Comparison of ENCODE assay signal across 1 cellular context in genomic region chr12:121202407-121203355, GRCh38.
TF ChIP-seq lines count a peak whose summit lies in the region.

No MANE protein-coding gene starts in this region.

TF ChIP-seq in K562, 482 proteins besides CTCF, POLR2A, EP300 and RAD21 (continued from another document):
- TF ChIP-seq ATF3 (IDR thresholded peaks at IDR 0.05) (peak; percentile 57), ATF3 (CRISPR knock-in tag; conservative IDR thresholded peaks at IDR 0.05) (no peak), ATF1 (CRISPR knock-in tag; IDR thresholded peaks at IDR 0.05) (no peak), ATF1 (tag; IDR thresholded peaks at IDR 0.05) (peak; percentile 81), POLR2G (IDR thresholded peaks at IDR 0.05; ENCODE audit: low read depth, low read length) (no peak), PRPF4 (IDR thresholded peaks at IDR 0.05; ENCODE audit: insufficient read depth, low read depth, low read length, poor library complexity, severe bottlenecking) (no peak), PTBP1 (IDR thresholded peaks at IDR 0.05; ENCODE audit: low read depth, low read length) (no peak), STAT5A (IDR thresholded peaks at IDR 0.05; ENCODE audit: borderline replicate concordance, low read length) (peak; percentile 34; the same call in 1 of the 2 replicates), ZNF699 (CRISPR knock-in tag; IDR thresholded peaks at IDR 0.05; ENCODE audit: insufficient replicate concordance) (no peak), NCOR1 (IDR thresholded peaks at IDR 0.05) (peak; percentile 75), SREBF2 (CRISPR knock-in tag; IDR thresholded peaks at IDR 0.05) (no peak), HOMEZ (CRISPR knock-in tag; IDR thresholded peaks at IDR 0.05) (no peak), ZKSCAN3 (CRISPR knock-in tag; IDR thresholded peaks at IDR 0.05) (no peak), GATAD2B (IDR thresholded peaks at IDR 0.05; ENCODE audit: borderline replicate concordance) (peak; percentile 63; the same call in 1 of the 2 replicates), XRCC3 (IDR thresholded peaks at IDR 0.05) (no peak), MCM2 (IDR thresholded peaks at IDR 0.05; ENCODE audit: low read depth) (no peak), FUS (optimal IDR thresholded peaks at IDR 0.05; ENCODE audit: low read depth, low read length) (no peak), ZNF184 (CRISPR knock-in tag; IDR thresholded peaks at IDR 0.05) (no peak), ZNF561 (CRISPR knock-in tag; conservative IDR thresholded peaks at IDR 0.05) (no peak), ZNF174 (CRISPR knock-in tag; IDR thresholded peaks at IDR 0.05) (no peak)
- TF ChIP-seq, protein P1, sequence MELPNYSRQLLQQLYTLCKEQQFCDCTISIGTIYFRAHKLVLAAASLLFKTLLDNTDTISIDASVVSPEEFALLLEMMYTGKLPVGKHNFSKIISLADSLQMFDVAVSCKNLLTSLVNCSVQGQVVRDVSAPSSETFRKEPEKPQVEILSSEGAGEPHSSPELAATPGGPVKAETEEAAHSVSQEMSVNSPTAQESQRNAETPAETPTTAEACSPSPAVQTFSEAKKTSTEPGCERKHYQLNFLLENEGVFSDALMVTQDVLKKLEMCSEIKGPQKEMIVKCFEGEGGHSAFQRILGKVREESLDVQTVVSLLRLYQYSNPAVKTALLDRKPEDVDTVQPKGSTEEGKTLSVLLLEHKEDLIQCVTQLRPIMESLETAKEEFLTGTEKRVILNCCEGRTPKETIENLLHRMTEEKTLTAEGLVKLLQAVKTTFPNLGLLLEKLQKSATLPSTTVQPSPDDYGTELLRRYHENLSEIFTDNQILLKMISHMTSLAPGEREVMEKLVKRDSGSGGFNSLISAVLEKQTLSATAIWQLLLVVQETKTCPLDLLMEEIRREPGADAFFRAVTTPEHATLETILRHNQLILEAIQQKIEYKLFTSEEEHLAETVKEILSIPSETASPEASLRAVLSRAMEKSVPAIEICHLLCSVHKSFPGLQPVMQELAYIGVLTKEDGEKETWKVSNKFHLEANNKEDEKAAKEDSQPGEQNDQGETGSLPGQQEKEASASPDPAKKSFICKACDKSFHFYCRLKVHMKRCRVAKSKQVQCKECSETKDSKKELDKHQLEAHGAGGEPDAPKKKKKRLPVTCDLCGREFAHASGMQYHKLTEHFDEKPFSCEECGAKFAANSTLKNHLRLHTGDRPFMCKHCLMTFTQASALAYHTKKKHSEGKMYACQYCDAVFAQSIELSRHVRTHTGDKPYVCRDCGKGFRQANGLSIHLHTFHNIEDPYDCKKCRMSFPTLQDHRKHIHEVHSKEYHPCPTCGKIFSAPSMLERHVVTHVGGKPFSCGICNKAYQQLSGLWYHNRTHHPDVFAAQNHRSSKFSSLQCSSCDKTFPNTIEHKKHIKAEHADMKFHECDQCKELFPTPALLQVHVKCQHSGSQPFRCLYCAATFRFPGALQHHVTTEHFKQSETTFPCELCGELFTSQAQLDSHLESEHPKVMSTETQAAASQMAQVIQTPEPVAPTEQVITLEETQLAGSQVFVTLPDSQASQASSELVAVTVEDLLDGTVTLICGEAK (IDR thresholded peaks at IDR 0.05) = no peak
- TF ChIP-seq, protein P1 (CRISPR knock-in tag; IDR thresholded peaks at IDR 0.05) = no peak
- TF ChIP-seq, protein P2, sequence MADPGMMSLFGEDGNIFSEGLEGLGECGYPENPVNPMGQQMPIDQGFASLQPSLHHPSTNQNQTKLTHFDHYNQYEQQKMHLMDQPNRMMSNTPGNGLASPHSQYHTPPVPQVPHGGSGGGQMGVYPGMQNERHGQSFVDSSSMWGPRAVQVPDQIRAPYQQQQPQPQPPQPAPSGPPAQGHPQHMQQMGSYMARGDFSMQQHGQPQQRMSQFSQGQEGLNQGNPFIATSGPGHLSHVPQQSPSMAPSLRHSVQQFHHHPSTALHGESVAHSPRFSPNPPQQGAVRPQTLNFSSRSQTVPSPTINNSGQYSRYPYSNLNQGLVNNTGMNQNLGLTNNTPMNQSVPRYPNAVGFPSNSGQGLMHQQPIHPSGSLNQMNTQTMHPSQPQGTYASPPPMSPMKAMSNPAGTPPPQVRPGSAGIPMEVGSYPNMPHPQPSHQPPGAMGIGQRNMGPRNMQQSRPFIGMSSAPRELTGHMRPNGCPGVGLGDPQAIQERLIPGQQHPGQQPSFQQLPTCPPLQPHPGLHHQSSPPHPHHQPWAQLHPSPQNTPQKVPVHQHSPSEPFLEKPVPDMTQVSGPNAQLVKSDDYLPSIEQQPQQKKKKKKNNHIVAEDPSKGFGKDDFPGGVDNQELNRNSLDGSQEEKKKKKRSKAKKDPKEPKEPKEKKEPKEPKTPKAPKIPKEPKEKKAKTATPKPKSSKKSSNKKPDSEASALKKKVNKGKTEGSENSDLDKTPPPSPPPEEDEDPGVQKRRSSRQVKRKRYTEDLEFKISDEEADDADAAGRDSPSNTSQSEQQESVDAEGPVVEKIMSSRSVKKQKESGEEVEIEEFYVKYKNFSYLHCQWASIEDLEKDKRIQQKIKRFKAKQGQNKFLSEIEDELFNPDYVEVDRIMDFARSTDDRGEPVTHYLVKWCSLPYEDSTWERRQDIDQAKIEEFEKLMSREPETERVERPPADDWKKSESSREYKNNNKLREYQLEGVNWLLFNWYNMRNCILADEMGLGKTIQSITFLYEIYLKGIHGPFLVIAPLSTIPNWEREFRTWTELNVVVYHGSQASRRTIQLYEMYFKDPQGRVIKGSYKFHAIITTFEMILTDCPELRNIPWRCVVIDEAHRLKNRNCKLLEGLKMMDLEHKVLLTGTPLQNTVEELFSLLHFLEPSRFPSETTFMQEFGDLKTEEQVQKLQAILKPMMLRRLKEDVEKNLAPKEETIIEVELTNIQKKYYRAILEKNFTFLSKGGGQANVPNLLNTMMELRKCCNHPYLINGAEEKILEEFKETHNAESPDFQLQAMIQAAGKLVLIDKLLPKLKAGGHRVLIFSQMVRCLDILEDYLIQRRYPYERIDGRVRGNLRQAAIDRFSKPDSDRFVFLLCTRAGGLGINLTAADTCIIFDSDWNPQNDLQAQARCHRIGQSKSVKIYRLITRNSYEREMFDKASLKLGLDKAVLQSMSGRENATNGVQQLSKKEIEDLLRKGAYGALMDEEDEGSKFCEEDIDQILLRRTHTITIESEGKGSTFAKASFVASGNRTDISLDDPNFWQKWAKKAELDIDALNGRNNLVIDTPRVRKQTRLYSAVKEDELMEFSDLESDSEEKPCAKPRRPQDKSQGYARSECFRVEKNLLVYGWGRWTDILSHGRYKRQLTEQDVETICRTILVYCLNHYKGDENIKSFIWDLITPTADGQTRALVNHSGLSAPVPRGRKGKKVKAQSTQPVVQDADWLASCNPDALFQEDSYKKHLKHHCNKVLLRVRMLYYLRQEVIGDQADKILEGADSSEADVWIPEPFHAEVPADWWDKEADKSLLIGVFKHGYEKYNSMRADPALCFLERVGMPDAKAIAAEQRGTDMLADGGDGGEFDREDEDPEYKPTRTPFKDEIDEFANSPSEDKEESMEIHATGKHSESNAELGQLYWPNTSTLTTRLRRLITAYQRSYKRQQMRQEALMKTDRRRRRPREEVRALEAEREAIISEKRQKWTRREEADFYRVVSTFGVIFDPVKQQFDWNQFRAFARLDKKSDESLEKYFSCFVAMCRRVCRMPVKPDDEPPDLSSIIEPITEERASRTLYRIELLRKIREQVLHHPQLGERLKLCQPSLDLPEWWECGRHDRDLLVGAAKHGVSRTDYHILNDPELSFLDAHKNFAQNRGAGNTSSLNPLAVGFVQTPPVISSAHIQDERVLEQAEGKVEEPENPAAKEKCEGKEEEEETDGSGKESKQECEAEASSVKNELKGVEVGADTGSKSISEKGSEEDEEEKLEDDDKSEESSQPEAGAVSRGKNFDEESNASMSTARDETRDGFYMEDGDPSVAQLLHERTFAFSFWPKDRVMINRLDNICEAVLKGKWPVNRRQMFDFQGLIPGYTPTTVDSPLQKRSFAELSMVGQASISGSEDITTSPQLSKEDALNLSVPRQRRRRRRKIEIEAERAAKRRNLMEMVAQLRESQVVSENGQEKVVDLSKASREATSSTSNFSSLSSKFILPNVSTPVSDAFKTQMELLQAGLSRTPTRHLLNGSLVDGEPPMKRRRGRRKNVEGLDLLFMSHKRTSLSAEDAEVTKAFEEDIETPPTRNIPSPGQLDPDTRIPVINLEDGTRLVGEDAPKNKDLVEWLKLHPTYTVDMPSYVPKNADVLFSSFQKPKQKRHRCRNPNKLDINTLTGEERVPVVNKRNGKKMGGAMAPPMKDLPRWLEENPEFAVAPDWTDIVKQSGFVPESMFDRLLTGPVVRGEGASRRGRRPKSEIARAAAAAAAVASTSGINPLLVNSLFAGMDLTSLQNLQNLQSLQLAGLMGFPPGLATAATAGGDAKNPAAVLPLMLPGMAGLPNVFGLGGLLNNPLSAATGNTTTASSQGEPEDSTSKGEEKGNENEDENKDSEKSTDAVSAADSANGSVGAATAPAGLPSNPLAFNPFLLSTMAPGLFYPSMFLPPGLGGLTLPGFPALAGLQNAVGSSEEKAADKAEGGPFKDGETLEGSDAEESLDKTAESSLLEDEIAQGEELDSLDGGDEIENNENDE (IDR thresholded peaks at IDR 0.05; ENCODE audit: low read depth, low read length) = no peak
